Comparison of ENCODE assay signal across 8 cellular contexts in the genomic region with DNA sequence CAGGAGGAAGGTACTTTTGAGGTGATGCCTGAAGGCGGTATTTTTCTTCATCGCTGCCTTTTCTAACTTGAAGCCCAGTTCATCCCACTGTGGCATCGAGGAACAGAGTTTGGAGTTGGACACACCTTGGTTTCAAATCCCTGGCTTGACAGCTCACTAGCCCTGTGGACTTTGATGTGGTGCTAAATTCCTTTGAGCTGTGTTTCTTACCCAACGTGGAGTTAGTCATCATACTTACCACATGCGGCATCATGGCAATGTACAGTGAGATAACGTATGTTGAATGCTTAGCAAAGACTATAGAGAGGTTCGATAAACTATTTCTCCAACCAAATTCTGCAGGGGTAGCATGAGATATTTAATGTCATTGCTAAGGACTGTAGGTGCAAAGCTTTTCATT. TPM values are rescaled to one million over a fixed set of nuclear protein-coding genes. Genes with fewer than 3 reads are reported as not detected.
DNase-seq lines count a peak whose midpoint lies in the region; ATAC-seq and TF ChIP-seq lines count a peak whose summit lies in the region.

No MANE protein-coding gene starts in this region.

- CTCF ChIA-PET in T-cell (lab: Charles Lee), result interaction anchor here in 1 of 2 donors (0.8 kb wide), 1 partner anchor 11 kb away, joined by 3 read pairs; no protein-coding TSS in a partner anchor

- H3K9me3 Mint-ChIP-seq in T-cell, result peaks cover 2 to 3% (median 2%) of the 10 kb centered on the region in 3 donors

- no peaks in the 10 kb centered on the region for H3K36me3 Mint-ChIP-seq in T-cell

- peak overlapping the region; percentile 59 to 95 for H3K27ac Mint-ChIP-seq in T-cell

- no peak for TF ChIP-seq CTCF in fibroblast of pulmonary artery (IDR thresholded peaks at IDR 0.05; ENCODE audit: low read length, missing control alignments)

- peak in 3 of 4 experiments; percentile 33 to 45 (median 39) for ATAC-seq in T-cell (replicated peaks in 1 of 4)
- ATAC-seq in GM19467 (IDR thresholded peaks at IDR 0.05; ENCODE audit: unreplicated experiment), result no peak
- no peak for ATAC-seq in HG03139 (IDR thresholded peaks at IDR 0.05; ENCODE audit: unreplicated experiment)
- no peak for ATAC-seq in GM19455 (IDR thresholded peaks at IDR 0.05; ENCODE audit: unreplicated experiment)

- H3K4me3 ChIP-seq in fibroblast of pulmonary artery (replicated peaks; ENCODE audit: low read depth, low read length) (no peak overlapping the region), skeletal muscle cell (ENCODE audit: low read depth, low read length) (no peak overlapping the region)

- peak; percentile 80 for DNase-seq in HCEC 1CT
- no peak for DNase-seq in T-cell
- peak; percentile 72 for DNase-seq in fibroblast of pulmonary artery (ENCODE audit: low read depth)
- peak; percentile 67 for DNase-seq in skeletal muscle cell (ENCODE audit: low read depth)
- DNase-seq in NCI-H82 (lab: John Stamatoyannopoulos, UW), result no peak

- H3K4me3 Mint-ChIP-seq in T-cell, result peak overlapping the region; percentile 9 to 75 (median 54)

- H3K4me1 Mint-ChIP-seq in T-cell, result peaks cover 47 to 84% (median 70%) of the 10 kb centered on the region in 3 donors

- POLR2A ChIA-PET in T-cell (lab: Charles Lee), result interaction anchor here in 1 of 2 donors (0.5 to 0.8 kb wide), 2 partner anchors 53 to 1062 kb away, joined by 3 to 4 read pairs; no protein-coding TSS in a partner anchor

- peaks cover 22 to 24% of the 10 kb centered on the region in 2 donors for H3K27me3 Mint-ChIP-seq in T-cell

RNA-seq across cellular contexts. Expression of gene PLEKHG3, which starts 3.4 kb away (rescaled TPM):
- 10 to 100 TPM; 12.4 to 58.2 (median 27.3) TPM for total RNA-seq in T-cell

Comparison
In these comparisons a context has a peak if more than half of its experiments do, and no peak if none do; other contexts are left out.
1. DNase-seq: peak in HCEC 1CT (single experiment), fibroblast of pulmonary artery (single experiment) and skeletal muscle cell (single experiment); none in T-cell (0 of 34) and NCI-H82 (single experiment).
2. ATAC-seq: peak in T-cell (3 of 4); none in GM19467 (single experiment), HG03139 (single experiment) and GM19455 (single experiment).